In the genomic region with DNA sequence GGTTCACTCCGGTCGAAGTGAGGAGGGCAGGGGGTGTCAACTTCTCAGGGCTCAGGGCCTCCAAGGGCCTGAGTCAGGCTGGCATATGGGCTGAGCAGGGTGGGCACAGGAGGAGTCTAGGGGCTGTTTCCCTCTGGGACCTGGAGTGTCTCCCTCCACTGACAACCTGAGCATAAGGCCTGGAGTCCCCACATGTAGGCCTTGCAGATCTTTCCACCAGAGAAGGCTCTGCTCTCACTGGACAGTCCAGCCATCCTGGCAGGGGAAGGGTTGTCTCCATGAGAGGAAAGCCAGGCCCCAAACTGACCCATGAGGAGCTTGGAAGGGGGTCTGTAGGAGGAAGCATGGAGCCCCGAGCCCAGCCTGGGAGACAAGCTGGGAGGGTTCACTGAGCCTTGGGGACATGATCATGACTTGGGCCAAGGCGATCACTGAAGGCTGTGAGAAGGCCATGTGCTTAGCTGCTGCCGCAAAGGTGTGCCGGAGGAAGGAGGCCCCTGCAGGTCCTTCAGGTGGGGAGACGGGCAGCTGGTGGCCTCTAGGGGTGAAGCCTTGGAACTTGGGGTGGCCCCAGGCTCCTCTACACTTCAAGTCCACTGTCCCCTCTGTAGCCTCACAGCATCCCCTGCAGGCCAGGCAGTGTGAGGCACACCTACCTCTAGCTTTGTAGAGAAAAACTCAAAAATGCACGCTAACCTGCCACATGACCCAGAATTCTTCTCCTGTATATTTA, we compare ENCODE assay signal across 8 cellular contexts. TPM values are rescaled to one million over a fixed set of nuclear protein-coding genes. Genes with fewer than 3 reads are reported as not detected.
DNase-seq lines count a peak whose midpoint lies in the region; ATAC-seq and TF ChIP-seq lines count a peak whose summit lies in the region.

No MANE protein-coding gene starts in this region.

- no peaks in the 10 kb centered on the region for H3K9me3 ChIP-seq in CD8-positive, alpha-beta T cell (ENCODE audit: low read length)

- no peaks in the 10 kb centered on the region for H3K27me3 ChIP-seq in CD8-positive, alpha-beta T cell (ENCODE audit: insufficient read depth, low read length)
- H3K27me3 ChIP-seq in GM23338 (ENCODE audit: insufficient read depth) = no peaks in the 10 kb centered on the region

- intact Hi-C loops in CD8-positive, alpha-beta T cell (cut with DNase I, micrococcal nuclease) = loop anchor here (1.0 to 5.0 kb wide), 5 partner anchors 27 to 183 kb away; a partner anchor contains a TSS

- no peaks in the 10 kb centered on the region for H3K9me3 Mint-ChIP-seq in CD8-positive, alpha-beta T cell
- no peaks in the 10 kb centered on the region for H3K9me3 Mint-ChIP-seq in GM23338
- no peaks in the 10 kb centered on the region for H3K9me3 Mint-ChIP-seq in activated T-cell treated with anti-CD3 and anti-CD28 coated beads, Interleukin-2, amount 50 U/mL, for 4 hours

- POLR2A ChIA-PET in CD8-positive, alpha-beta T cell (lab: Charles Lee) = interaction anchor here (1.0 to 2.3 kb wide), 6 partner anchors 14 to 67 kb away, joined by 3 to 15 read pairs (median 4); a partner anchor contains a TSS

- peak; percentile 71 for TF ChIP-seq CTCF in CD8-positive, alpha-beta T cell (IDR thresholded peaks at IDR 0.05)
- TF ChIP-seq CTCF in GM23338 (conservative IDR thresholded peaks at IDR 0.05; ENCODE audit: low read depth in 2 of 2) = peak; percentile 85 to 98

- ATAC-seq in CD8-positive, alpha-beta T cell = peak; percentile 94
- ATAC-seq in GM23338 (peak; percentile 99), GM21423 (IDR thresholded peaks at IDR 0.05; ENCODE audit: unreplicated experiment) (no peak)
- peak; percentile 76 to 82 for ATAC-seq in activated T-cell treated with anti-CD3 and anti-CD28 coated beads, Interleukin-2, amount 50 U/mL, for 4 hours

- H3K4me3 Mint-ChIP-seq in CD8-positive, alpha-beta T cell = peak overlapping the region; percentile 83
- no peak overlapping the region for H3K4me3 Mint-ChIP-seq in GM23338
- peak overlapping the region; percentile 81 for H3K4me3 Mint-ChIP-seq in activated T-cell treated with anti-CD3 and anti-CD28 coated beads, Interleukin-2, amount 50 U/mL, for 4 hours

- H4K20me1 ChIP-seq in GM23338 (replicated peaks; ENCODE audit: insufficient read depth) = no peaks in the 10 kb centered on the region

- H3K36me3 Mint-ChIP-seq in CD8-positive, alpha-beta T cell = no peaks in the 10 kb centered on the region
- no peaks in the 10 kb centered on the region for H3K36me3 Mint-ChIP-seq in GM23338 (ENCODE audit: low read depth)
- no peaks in the 10 kb centered on the region for H3K36me3 Mint-ChIP-seq in activated T-cell treated with anti-CD3 and anti-CD28 coated beads, Interleukin-2, amount 50 U/mL, for 4 hours (ENCODE audit: insufficient read depth)

- no peaks in the 10 kb centered on the region for H3K9me2 ChIP-seq in GM23338 (ENCODE audit: insufficient read depth)

- no peak overlapping the region for H3K4me3 ChIP-seq in CD8-positive, alpha-beta T cell (ENCODE audit: low read depth, low read length)
- no peak overlapping the region for H3K4me3 ChIP-seq in GM23338

- CTCF ChIA-PET in CD8-positive, alpha-beta T cell (lab: Charles Lee) = interaction anchor here (0.7 to 3.1 kb wide), 28 partner anchors 9 to 233 kb away, joined by 3 to 33 read pairs (median 4); a partner anchor contains a TSS

- no peaks in the 10 kb centered on the region for H3K79me2 ChIP-seq in GM23338 (replicated peaks; ENCODE audit: insufficient read depth)

- no peaks in the 10 kb centered on the region for H3K36me3 ChIP-seq in CD8-positive, alpha-beta T cell (ENCODE audit: insufficient read depth, low read length)
- H3K36me3 ChIP-seq in GM23338 (ENCODE audit: insufficient read depth) = no peaks in the 10 kb centered on the region

- no peak overlapping the region for H2AFZ ChIP-seq in GM23338

- peak overlapping the region; percentile 49 for H3K27ac Mint-ChIP-seq in CD8-positive, alpha-beta T cell
- no peak overlapping the region for H3K27ac Mint-ChIP-seq in GM23338

- H3F3A ChIP-seq in GM23338 (replicated peaks; ENCODE audit: low read depth) = no peaks in the 10 kb centered on the region

- no peak overlapping the region for H3K27ac ChIP-seq in CD8-positive, alpha-beta T cell (ENCODE audit: low read depth, low read length)
- no peak overlapping the region for H3K27ac ChIP-seq in GM23338 (ENCODE audit: low read depth)

- no peaks in the 10 kb centered on the region for H3K27me3 Mint-ChIP-seq in CD8-positive, alpha-beta T cell (ENCODE audit: low read depth)
- H3K27me3 Mint-ChIP-seq in GM23338 (ENCODE audit: insufficient read depth, low read depth, poor library complexity) = peaks cover 10% of the 10 kb centered on the region
- no peaks in the 10 kb centered on the region for H3K27me3 Mint-ChIP-seq in activated T-cell treated with anti-CD3 and anti-CD28 coated beads, Interleukin-2, amount 50 U/mL, for 4 hours (ENCODE audit: low read depth)

- H3K4me1 Mint-ChIP-seq in CD8-positive, alpha-beta T cell (ENCODE audit: low read depth) = peaks cover 24% of the 10 kb centered on the region
- peaks cover 26% of the 10 kb centered on the region for H3K4me1 Mint-ChIP-seq in GM23338
- peaks cover 29% of the 10 kb centered on the region for H3K4me1 Mint-ChIP-seq in activated T-cell treated with anti-CD3 and anti-CD28 coated beads, Interleukin-2, amount 50 U/mL, for 4 hours (ENCODE audit: low read depth)

- H3K4me1 ChIP-seq in CD8-positive, alpha-beta T cell (ENCODE audit: insufficient read depth, low read length) = peaks cover 25% of the 10 kb centered on the region
- H3K4me1 ChIP-seq in GM23338 (ENCODE audit: insufficient read depth) = peaks cover 3% of the 10 kb centered on the region; the same call in 1 of the 2 replicates

- peak; percentile 45 to 81 (median 62) for DNase-seq in CD8-positive, alpha-beta T cell
- DNase-seq in GM23338 (ENCODE audit: low spot score) = peak; percentile 92
- DNase-seq in NOMO-1 treated with dmso at 0.1 percent for 144 hours (lab: John Stamatoyannopoulos, UW; ENCODE audit: unreplicated experiment) = peak; percentile 31
- DNase-seq in activated T-cell treated with anti-CD3 and anti-CD28 coated beads, Interleukin-2, amount 50 U/mL, for 4 hours = peak; percentile 57
- DNase-seq in germinal center (ENCODE audit: low spot score) = peak; percentile 50
- peak; percentile 41 for DNase-seq in stimulated activated CD4-positive, alpha-beta T cell treated with anti-CD3 and anti-CD28 coated beads, Interleukin-12 subunit alpha, Interleukin-12 subunit beta, amount 100 ng/mL, for 4 hours
- no peak for DNase-seq in retina

- no peak overlapping the region for H3K4me2 ChIP-seq in GM23338

TF ChIP-seq in GM23338, 12 proteins besides CTCF, POLR2A, EP300 and RAD21 (continues in another document):
- no peak for TF ChIP-seq EZH2 (IDR thresholded peaks at IDR 0.05; ENCODE audit: low read depth, unreplicated experiment)
- no peak for TF ChIP-seq ZNF331 (CRISPR knock-in tag; IDR thresholded peaks at IDR 0.05; ENCODE audit: low read depth)
- TF ChIP-seq, protein P1, sequence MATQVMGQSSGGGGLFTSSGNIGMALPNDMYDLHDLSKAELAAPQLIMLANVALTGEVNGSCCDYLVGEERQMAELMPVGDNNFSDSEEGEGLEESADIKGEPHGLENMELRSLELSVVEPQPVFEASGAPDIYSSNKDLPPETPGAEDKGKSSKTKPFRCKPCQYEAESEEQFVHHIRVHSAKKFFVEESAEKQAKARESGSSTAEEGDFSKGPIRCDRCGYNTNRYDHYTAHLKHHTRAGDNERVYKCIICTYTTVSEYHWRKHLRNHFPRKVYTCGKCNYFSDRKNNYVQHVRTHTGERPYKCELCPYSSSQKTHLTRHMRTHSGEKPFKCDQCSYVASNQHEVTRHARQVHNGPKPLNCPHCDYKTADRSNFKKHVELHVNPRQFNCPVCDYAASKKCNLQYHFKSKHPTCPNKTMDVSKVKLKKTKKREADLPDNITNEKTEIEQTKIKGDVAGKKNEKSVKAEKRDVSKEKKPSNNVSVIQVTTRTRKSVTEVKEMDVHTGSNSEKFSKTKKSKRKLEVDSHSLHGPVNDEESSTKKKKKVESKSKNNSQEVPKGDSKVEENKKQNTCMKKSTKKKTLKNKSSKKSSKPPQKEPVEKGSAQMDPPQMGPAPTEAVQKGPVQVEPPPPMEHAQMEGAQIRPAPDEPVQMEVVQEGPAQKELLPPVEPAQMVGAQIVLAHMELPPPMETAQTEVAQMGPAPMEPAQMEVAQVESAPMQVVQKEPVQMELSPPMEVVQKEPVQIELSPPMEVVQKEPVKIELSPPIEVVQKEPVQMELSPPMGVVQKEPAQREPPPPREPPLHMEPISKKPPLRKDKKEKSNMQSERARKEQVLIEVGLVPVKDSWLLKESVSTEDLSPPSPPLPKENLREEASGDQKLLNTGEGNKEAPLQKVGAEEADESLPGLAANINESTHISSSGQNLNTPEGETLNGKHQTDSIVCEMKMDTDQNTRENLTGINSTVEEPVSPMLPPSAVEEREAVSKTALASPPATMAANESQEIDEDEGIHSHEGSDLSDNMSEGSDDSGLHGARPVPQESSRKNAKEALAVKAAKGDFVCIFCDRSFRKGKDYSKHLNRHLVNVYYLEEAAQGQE (IDR thresholded peaks at IDR 0.05; ENCODE audit: unreplicated experiment) = no peak

RNA-seq across cellular contexts. Expression of a gene that starts 9.9 kb away (rescaled TPM):
- not detected for total RNA-seq in CD8-positive, alpha-beta T cell
- not detected in 2 replicates for total RNA-seq in GM23338 (2014; rRNA removed; shearing (Covaris generic))
- not detected in 2 replicates for polyA plus RNA-seq in GM23338 (2016; fragmentation: Nextera tagmentation; extraction: Ambion mirVana)
- not detected for total RNA-seq in activated T-cell treated with anti-CD3 and anti-CD28 coated beads, Interleukin-2, amount 50 U/mL, for 4 hours

RNA-seq across cellular contexts. Expression of a gene that starts 15.4 kb away (rescaled TPM):
- 10 to 100 TPM; 40.0 to 40.6 TPM for total RNA-seq in CD8-positive, alpha-beta T cell
- 16.4 and 20.0 TPM in 2 replicates for total RNA-seq in GM23338 (2014; rRNA removed; shearing (Covaris generic))
- polyA plus RNA-seq in GM23338 (2016; fragmentation: Nextera tagmentation; extraction: Ambion mirVana) = 16.6 and 17.5 TPM in 2 replicates
- 10 to 100 TPM; 49.3 to 53.0 (median 51.4) TPM for total RNA-seq in activated T-cell treated with anti-CD3 and anti-CD28 coated beads, Interleukin-2, amount 50 U/mL, for 4 hours

RNA-seq across cellular contexts. Expression of a gene that starts 22.9 kb away (rescaled TPM):
- total RNA-seq in CD8-positive, alpha-beta T cell = under 1 TPM in 1 of 2 experiments, not detected in 1; 0.61 TPM
- 1.4 TPM in 1 of 2 replicates, not detected in the other for total RNA-seq in GM23338 (2014; rRNA removed; shearing (Covaris generic))
- polyA plus RNA-seq in GM23338 (2016; fragmentation: Nextera tagmentation; extraction: Ambion mirVana) = 1.8 and 1.9 TPM in 2 replicates
- total RNA-seq in activated T-cell treated with anti-CD3 and anti-CD28 coated beads, Interleukin-2, amount 50 U/mL, for 4 hours = 1 to 10 TPM; 1.4 to 3.1 (median 2.3) TPM

RNA-seq across cellular contexts. Expression of a gene that starts 36.8 kb away (rescaled TPM):
- total RNA-seq in CD8-positive, alpha-beta T cell = 10 to 100 TPM in 1 of 2 experiments, 1 to 10 TPM in 1; 7.9 to 11.1 TPM
- 15.7 and 25.5 TPM in 2 replicates for total RNA-seq in GM23338 (2014; rRNA removed; shearing (Covaris generic))
- polyA plus RNA-seq in GM23338 (2016; fragmentation: Nextera tagmentation; extraction: Ambion mirVana) = 60.0 and 61.5 TPM in 2 replicates
- 10 to 100 TPM; 52.4 to 63.6 (median 53.2) TPM for total RNA-seq in activated T-cell treated with anti-CD3 and anti-CD28 coated beads, Interleukin-2, amount 50 U/mL, for 4 hours

RNA-seq across cellular contexts. Expression of a gene that starts 39.2 kb away (rescaled TPM):
- 1 to 10 TPM; 3.3 to 4.4 TPM for total RNA-seq in CD8-positive, alpha-beta T cell
- 4.2 and 5.4 TPM in 2 replicates for total RNA-seq in GM23338 (2014; rRNA removed; shearing (Covaris generic))
- polyA plus RNA-seq in GM23338 (2016; fragmentation: Nextera tagmentation; extraction: Ambion mirVana) = 1.4 and 1.8 TPM in 2 replicates
- total RNA-seq in activated T-cell treated with anti-CD3 and anti-CD28 coated beads, Interleukin-2, amount 50 U/mL, for 4 hours = 1 to 10 TPM; 3.6 to 4.6 (median 3.8) TPM
